14 cellular contexts compared by ENCODE assay signal in the genomic region with DNA sequence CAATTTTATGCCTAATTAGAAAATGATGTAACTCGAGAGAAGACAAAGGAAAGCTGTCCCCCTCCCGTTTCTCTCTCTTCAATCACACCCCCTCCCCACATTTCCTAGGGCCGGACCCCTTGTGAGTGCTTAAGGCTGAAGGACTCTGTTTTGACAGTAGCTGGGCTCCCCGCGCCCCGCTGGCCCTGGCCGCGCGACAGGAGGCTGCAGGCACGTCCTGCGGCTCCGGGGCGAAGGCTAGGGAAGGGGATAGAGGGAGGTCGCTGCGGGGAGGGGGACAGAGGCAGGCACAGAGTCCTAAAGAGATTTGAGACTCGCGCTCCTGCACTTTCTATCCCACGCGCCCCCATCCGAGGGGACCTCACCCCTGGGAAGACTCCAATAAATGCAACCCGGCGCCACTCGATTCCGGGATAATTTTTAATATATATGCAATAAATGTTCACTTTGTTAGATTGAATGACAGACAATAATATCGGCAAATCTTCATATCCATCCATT.
"Had no signal": no experiment of that assay in that cellular context is flagged by ENCODE, and none has a peak within 500 bp of the region (broad histone marks: within the 10 kb centered on the region; RNA-seq: fewer than 3 reads in every experiment).

No MANE protein-coding gene starts in this region.

- H3K9me3 Mint-ChIP-seq: activated naive CD4-positive, alpha-beta T cell treated with anti-CD3 and anti-CD28 coated beads for 36 hours; naive thymus-derived CD8-positive, alpha-beta T cell; stimulated activated naive CD8-positive, alpha-beta T cell treated with anti-CD3 and anti-CD28 coated beads, Interleukin-15, amount 100 ng/mL, for 72 hours had no signal

- H3K9me3 ChIP-seq: heart right ventricle, mucosa of descending colon, ovary, testis had no signal

- FAIRE-seq: colon, frontal cortex had no signal

- H3K27ac Mint-ChIP-seq: activated naive CD4-positive, alpha-beta T cell treated with anti-CD3 and anti-CD28 coated beads for 36 hours; stimulated activated naive CD8-positive, alpha-beta T cell treated with anti-CD3 and anti-CD28 coated beads, Interleukin-15, amount 100 ng/mL, for 72 hours had no signal

- H3K4me3 ChIP-seq: heart right ventricle, mucosa of descending colon, ovary, testis had no signal

- H3K36me3 Mint-ChIP-seq: naive thymus-derived CD8-positive, alpha-beta T cell had no signal

- H3K27me3 ChIP-seq: ovary, testis had no signal

- ATAC-seq: heart right ventricle; mucosa of descending colon; naive thymus-derived CD8-positive, alpha-beta T cell; stimulated activated naive CD8-positive, alpha-beta T cell treated with anti-CD3 and anti-CD28 coated beads, Interleukin-15, amount 100 ng/mL, for 72 hours had no signal

- H3K4me3 Mint-ChIP-seq: activated CD4-positive, alpha-beta T cell treated with anti-CD3 and anti-CD28 coated beads, Interleukin-2, amount 10 ng/mL, durations not matched to agents 24 days and 14 days; activated naive CD4-positive, alpha-beta T cell treated with anti-CD3 and anti-CD28 coated beads for 36 hours; stimulated activated naive CD8-positive, alpha-beta T cell treated with anti-CD3 and anti-CD28 coated beads, Interleukin-15, amount 100 ng/mL, for 72 hours had no signal

- H3K36me3 ChIP-seq: heart right ventricle, ovary had no signal

- H3K27ac ChIP-seq: heart right ventricle, ovary, testis had no signal

- DNase-seq: activated CD4-positive, alpha-beta T cell treated with anti-CD3 and anti-CD28 coated beads, Interleukin-2, amount 10 ng/mL, durations not matched to agents 24 days and 14 days; activated CD8-positive, alpha-beta memory T cell treated with anti-CD3 and anti-CD28 coated beads for 24 hours; activated naive CD4-positive, alpha-beta T cell treated with anti-CD3 and anti-CD28 coated beads for 36 hours; effector CD4-positive, alpha-beta T cell; heart right ventricle; mammary epithelial cell; mucosa of descending colon; naive thymus-derived CD8-positive, alpha-beta T cell; ovary; stimulated activated CD4-positive, alpha-beta T cell treated with anti-CD3 and anti-CD28 coated beads, Interleukin-4, amount 100 ng/mL, for 4 hours; stimulated activated naive CD8-positive, alpha-beta T cell treated with anti-CD3 and anti-CD28 coated beads, Interleukin-15, amount 100 ng/mL, for 72 hours; testis had no signal
